Comparison of ENCODE assay signal across 16 cellular contexts in genomic region chr6:51908243-51908642, GRCh38.
"Had no signal": no experiment of that assay in that cellular context is flagged by ENCODE, and none has a peak within 500 bp of the region (broad histone marks: within the 10 kb centered on the region; RNA-seq: fewer than 3 reads in every experiment).

No MANE protein-coding gene starts in this region.

- H3K4me1 ChIP-seq: body of pancreas, heart right ventricle, lower lobe of right lung had no signal

- ATAC-seq: body of pancreas; heart right ventricle; left lobe of liver; lower lobe of right lung; naive thymus-derived CD4-positive, alpha-beta T cell had no signal

- DNase-seq: activated CD4-positive, alpha-beta memory T cell treated with anti-CD3 and anti-CD28 coated beads, Interleukin-2, amount 10 ng/mL, durations not matched to agents 7 days and 5 days; activated CD4-positive, CD25-positive, alpha-beta regulatory T cell; activated gamma-delta T cell treated with Interleukin-2 at 50 U/mL for 16 hours; anterior cingulate cortex; body of pancreas; cortex of kidney; heart right ventricle; immature natural killer cell; lower lobe of right lung; naive thymus-derived CD4-positive, alpha-beta T cell; posterior cingulate gyrus; stimulated activated CD4-positive, alpha-beta T cell treated with anti-CD3 and anti-CD28 coated beads, Interleukin-2, amount 100 ng/mL, for 48 hours; stimulated activated naive CD4-positive, alpha-beta T cell had no signal

- H3K4me3 ChIP-seq: body of pancreas, cardiac muscle cell, heart right ventricle, lower lobe of right lung, thoracic aorta had no signal

- H3K27me3 ChIP-seq: body of pancreas, cardiac muscle cell, heart right ventricle had no signal

- H3K27ac ChIP-seq: body of pancreas, cardiac muscle cell, heart right ventricle, lower lobe of right lung, thoracic aorta had no signal

- H3K9me3 ChIP-seq: body of pancreas, lower lobe of right lung, thoracic aorta had no signal

- H3K36me3 ChIP-seq: cardiac muscle cell, heart right ventricle, lower lobe of right lung, thoracic aorta had no signal
